Comparison of ENCODE assay signal across 24 cellular contexts in genomic region chr1:112776688-112777087, GRCh38.
"Had no signal": no experiment of that assay in that cellular context is flagged by ENCODE, and none has a peak within 500 bp of the region (broad histone marks: within the 10 kb centered on the region; RNA-seq: fewer than 3 reads in every experiment).

No MANE protein-coding gene starts in this region.

- H3K27me3 ChIP-seq: hepatocyte, pancreas, suprapubic skin, tibial nerve, uterus had no signal

- H3K4me1 ChIP-seq: left ventricle myocardium inferior, pancreas, prostate gland, suprapubic skin, tibial nerve, uterus had no signal

- H3K36me3 ChIP-seq: left ventricle myocardium inferior, pancreas, prostate gland, suprapubic skin, thoracic aorta, tibial nerve, uterus had no signal

- ATAC-seq: mucosa of descending colon; naive thymus-derived CD4-positive, alpha-beta T cell; natural killer cell treated with Interleukin-12 subunit alpha and Interleukin-12 subunit beta and Interleukin-15 and Interleukin-18, amount 100 ng/mL, for 72 hours; pancreas; right cardiac atrium; sciatic nerve; stimulated activated effector memory CD8-positive, alpha-beta T cell treated with anti-CD3 and anti-CD28 coated beads, Interleukin-12 subunit alpha, Interleukin-12 subunit beta, amount 100 ng/mL, for 72 hours had no signal

- H3K4me3 ChIP-seq: hepatocyte, left ventricle myocardium inferior, mucosa of descending colon, pancreas, prostate gland, skin epidermis, suprapubic skin, thoracic aorta, tibial nerve, uterus had no signal

- H3K27ac ChIP-seq: hepatocyte, left ventricle myocardium inferior, pancreas, prostate gland, skin epidermis, suprapubic skin, thoracic aorta, tibial nerve, uterus had no signal

- DNase-seq: islet precursor cell; left ventricle myocardium inferior; midbrain; mucosa of descending colon; naive thymus-derived CD4-positive, alpha-beta T cell; nucleus accumbens; posterior cingulate gyrus; retina; right cardiac atrium; stimulated activated CD4-positive, alpha-beta T cell treated with anti-CD3 and anti-CD28 coated beads, Interleukin-12 subunit alpha, Interleukin-12 subunit beta, amount 100 ng/mL, for 4 hours; stimulated activated CD4-positive, alpha-beta T cell treated with anti-CD3 and anti-CD28 coated beads, Interleukin-15, amount 100 ng/mL, for 24 hours; stimulated activated CD4-positive, alpha-beta T cell treated with anti-CD3 and anti-CD28 coated beads, Interleukin-4, amount 100 ng/mL, for 24 hours; stimulated activated naive CD4-positive, alpha-beta T cell; uterus had no signal

- H3K9me3 ChIP-seq: left ventricle myocardium inferior, mucosa of descending colon, pancreas, prostate gland, suprapubic skin, thoracic aorta, tibial nerve, uterus had no signal
